Comparison of ENCODE assay signal across 8 cellular contexts in the genomic region with DNA sequence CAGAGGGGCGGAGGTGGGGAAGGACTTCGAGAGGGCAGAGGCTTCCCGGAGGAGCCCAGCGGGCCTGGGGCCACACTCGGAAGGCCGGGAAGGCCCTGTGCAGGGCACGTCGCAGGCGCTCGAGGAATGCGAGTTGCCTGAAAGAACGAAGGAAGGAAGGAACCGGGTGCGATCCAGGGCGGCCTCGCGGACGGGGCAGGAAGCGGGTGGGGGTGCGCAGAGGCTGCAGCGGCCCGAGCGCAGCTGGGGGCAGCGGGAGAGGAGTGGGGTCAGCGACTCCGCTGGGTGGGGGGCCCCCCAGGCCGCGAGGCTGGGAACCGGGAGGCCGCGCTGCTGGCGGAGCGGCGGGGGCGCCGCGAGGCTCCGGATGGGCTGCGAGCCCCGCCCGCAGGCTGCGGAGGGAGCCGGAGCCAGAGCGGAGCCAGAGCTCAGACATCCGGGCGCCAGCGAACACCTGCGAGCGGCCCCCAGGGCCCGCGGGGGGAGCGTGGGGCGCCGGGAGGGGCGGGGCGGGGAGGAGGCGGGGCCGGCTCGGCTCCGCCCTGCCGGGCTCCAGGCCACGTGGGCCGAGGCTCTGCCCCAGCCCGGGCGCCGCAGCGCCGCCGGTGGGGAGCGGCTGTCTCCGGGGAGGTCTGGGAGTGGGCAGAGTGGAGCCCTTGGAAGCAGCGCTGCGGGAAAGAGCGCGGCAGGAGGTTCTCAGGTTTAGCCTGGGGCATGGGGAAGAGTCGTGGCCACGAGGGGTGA. TPM values are rescaled to one million over a fixed set of nuclear protein-coding genes. Genes with fewer than 3 reads are reported as not detected.
DNase-seq lines count a peak whose midpoint lies in the region; ATAC-seq and TF ChIP-seq lines count a peak whose summit lies in the region.

No MANE protein-coding gene starts in this region.

- no peaks in the 10 kb centered on the region for H3F3A ChIP-seq in PC-3 (ENCODE audit: low read length, unreplicated experiment)

- peak overlapping the region; percentile 88 for H3K4me2 ChIP-seq in PC-3 (ENCODE audit: low read length)

- H3K79me2 ChIP-seq in PC-3 (ENCODE audit: low read length): peaks cover 11% of the 10 kb centered on the region; the same call in 1 of the 2 replicates

- peak overlapping the region; percentile 61 for H3K9ac ChIP-seq in PC-3 (ENCODE audit: low read length)

- CTCF ChIA-PET in PC-3 (lab: Charles Lee): interaction anchor here (0.6 to 2.5 kb wide), 12 partner anchors 15 to 1068 kb away, joined by 3 to 14 read pairs (median 6); no protein-coding TSS in a partner anchor

- H3K4me1 ChIP-seq in PC-3 (ENCODE audit: insufficient read depth, low read length): peaks cover 42% of the 10 kb centered on the region

- H3K4me3 ChIP-seq in PC-3 (ENCODE audit: low read length) (peak overlapping the region; percentile 64), fibroblast of mammary gland (ENCODE audit: control insufficient read depth, low read depth, low read length) (peak overlapping the region; percentile 50)

- peak overlapping the region; percentile 99 for H3K27ac Mint-ChIP-seq in nephron

- H3K36me3 Mint-ChIP-seq in nephron (ENCODE audit: low read depth): peaks cover 29% of the 10 kb centered on the region

- H3K9me3 ChIP-seq in PC-3 (ENCODE audit: low read length): no peaks in the 10 kb centered on the region

- DNase-seq in DMS153 treated with DMSO at 0.1 percent for 48 hours (lab: John Stamatoyannopoulos, UW; ENCODE audit: unreplicated experiment): peak; percentile 85
- DNase-seq in KBM-7: peak; percentile 82
- DNase-seq in PC-3: peak; percentile 91
- peak; percentile 69 to 83 for DNase-seq in activated T-helper 1 cell treated with anti-CD3 and anti-CD28 coated beads, Interleukin-2, amount 50 U/mL, for 16 hours (ENCODE audit: low read depth in 1 of 2, low spot score in 1 of 2)
- peak; percentile 74 for DNase-seq in fibroblast of mammary gland (ENCODE audit: low read depth)
- DNase-seq in stimulated activated naive CD8-positive, alpha-beta T cell treated with anti-CD3 and anti-CD28 coated beads, Interleukin-15, Interleukin-2, amounts not matched to agents 100 U/mL and 50 U/mL, for 24 hours: peak; percentile 84

- no peaks in the 10 kb centered on the region for H4K20me1 ChIP-seq in PC-3 (ENCODE audit: low read length)

- no peaks in the 10 kb centered on the region for H3K9me3 Mint-ChIP-seq in nephron

- no peaks in the 10 kb centered on the region for H3K36me3 ChIP-seq in PC-3 (ENCODE audit: low read depth, low read length)

- POLR2A ChIA-PET in PC-3 (lab: Charles Lee; ENCODE audit: unreplicated experiment): interaction anchor here (0.6 to 1.1 kb wide), 4 partner anchors 10 to 185 kb away, joined by 3 to 8 read pairs (median 4); partner anchors contain the start of gene ZNF436

- no TSS peak for BruUV-seq in PC-3 (replicated peaks; lab: Mats Ljungman, UMichigan)

- peak overlapping the region; percentile 51 for H3K27ac ChIP-seq in PC-3 (ENCODE audit: low read length)

- peak; percentile 39 for ATAC-seq in GM21526 (IDR thresholded peaks at IDR 0.05; ENCODE audit: low FRiP score, unreplicated experiment)
- ATAC-seq in PC-3: peak; percentile 67
- ATAC-seq in stimulated activated naive CD8-positive, alpha-beta T cell treated with anti-CD3 and anti-CD28 coated beads, Interleukin-15, Interleukin-2, amounts not matched to agents 100 U/mL and 50 U/mL, for 24 hours: peak; percentile 73

- H3K9me2 ChIP-seq in PC-3 (replicated peaks; ENCODE audit: low read length): no peaks in the 10 kb centered on the region

- no peaks in the 10 kb centered on the region for H3K27me3 ChIP-seq in PC-3 (ENCODE audit: low read length)

- TF ChIP-seq CTCF in PC-3 (conservative IDR thresholded peaks at IDR 0.05; ENCODE audit: low read depth, low read length) (0 out of 2 replicates have a peak, but pooled peaks have one; percentile 9), fibroblast of mammary gland (conservative IDR thresholded peaks at IDR 0.05; ENCODE audit: control insufficient read depth, insufficient read depth, low read depth, low read length) (no peak), nephron (IDR thresholded peaks at IDR 0.05; ENCODE audit: unreplicated experiment in 3 of 3) (no peak)

- peaks cover 67% of the 10 kb centered on the region for H3K4me1 Mint-ChIP-seq in nephron

- in situ Hi-C loops in KBM-7 (cut with MboI; ENCODE audit: low pct_unique_long_range_greater_than_20kb, low sequenced_read_pairs): no loop called here

- intact Hi-C loops in PC-3 (cut with micrococcal nuclease): loop anchor here (5.0 kb wide), 2 partner anchors 38 to 83 kb away; no protein-coding TSS in a partner anchor

- H3K27me3 Mint-ChIP-seq in nephron (ENCODE audit: low read depth): no peaks in the 10 kb centered on the region

- peak overlapping the region; percentile 77 for H2AFZ ChIP-seq in PC-3 (ENCODE audit: low read length)

- peak overlapping the region; percentile 87 to 92 (median 92) for H3K4me3 Mint-ChIP-seq in nephron

RNA-seq across cellular contexts. Expression of gene ID3, which starts 4.6 kb away (rescaled TPM):
- 77.7 and 92.5 TPM in 2 replicates for total RNA-seq in PC-3 (2014; rRNA removed)

RNA-seq across cellular contexts. Expression of gene E2F2, which starts 23.6 kb away (rescaled TPM):
- 7.0 and 8.3 TPM in 2 replicates for total RNA-seq in PC-3 (2014; rRNA removed)

Comparison
In these comparisons a context has a peak if more than half of its experiments do, and no peak if none do; other contexts are left out.
1. Peak in every context shown above with its lines: DNase-seq, ATAC-seq, H3K4me3 ChIP-seq and H3K27ac ChIP-seq.